21 cellular contexts compared by ENCODE assay signal in genomic region chr2:239468491-239469017, GRCh38.
"Had no signal": no experiment of that assay in that cellular context is flagged by ENCODE, and none has a peak within 500 bp of the region (broad histone marks: within the 10 kb centered on the region; RNA-seq: fewer than 3 reads in every experiment).

No MANE protein-coding gene starts in this region.

- H3K27me3 ChIP-seq: left lung had no signal

- ATAC-seq: activated CD8-positive, alpha-beta T cell treated with anti-CD3 and anti-CD28 coated beads for 36 hours; foreskin keratinocyte; left lung; natural killer cell treated with Interleukin-12 subunit alpha and Interleukin-12 subunit beta and Interleukin-15 and Interleukin-18, amount 100 ng/mL, for 72 hours had no signal

- H3K4me3 ChIP-seq: left lung had no signal

- H3K27me3 Mint-ChIP-seq: activated CD4-positive, alpha-beta T cell treated with anti-CD3 and anti-CD28 coated beads, Interleukin-2, amount 10 ng/mL, durations not matched to agents 7 days and 5 days; activated CD8-positive, alpha-beta T cell treated with anti-CD3 and anti-CD28 coated beads for 36 hours; activated naive CD4-positive, alpha-beta T cell treated with anti-CD3 and anti-CD28 coated beads, Interleukin-2, amount 50 U/mL, for 24 hours; brain had no signal

- H3K36me3 ChIP-seq: left lung, neutrophil, WERI-Rb-1 had no signal

- H3K4me1 ChIP-seq: foreskin keratinocyte, parathyroid adenoma had no signal

- H3K9ac ChIP-seq: parathyroid adenoma had no signal

- H3K9me3 ChIP-seq: left lung, neutrophil had no signal

- H2AFZ ChIP-seq: parathyroid adenoma had no signal

- DNase-seq: activated CD4-positive, alpha-beta T cell treated with anti-CD3 and anti-CD28 coated beads, Interleukin-2, amount 10 ng/mL, durations not matched to agents 7 days and 5 days; activated CD4-positive, CD25-positive, alpha-beta regulatory T cell treated with anti-CD3 and anti-CD28 coated beads, Interleukin-2, amount 50 U/mL, for 72 hours; activated CD8-positive, alpha-beta T cell treated with anti-CD3 and anti-CD28 coated beads for 36 hours; activated gamma-delta T cell; activated T-cell treated with anti-CD3 and anti-CD28 coated beads, Interleukin-2, amount 50 U/mL, for 48 hours; caudate nucleus; dermis blood vessel endothelial cell; effector CD8-positive, alpha-beta T cell; foreskin keratinocyte; kidney glomerular epithelial cell; midbrain; stimulated activated CD4-positive, alpha-beta T cell treated with anti-CD3 and anti-CD28 coated beads, Interleukin-4, amount 100 ng/mL, for 1 hour; stimulated activated naive CD4-positive, alpha-beta T cell treated with Interleukin-2 at 50 U/mL for 16 hours; T-helper 1 cell; WERI-Rb-1 had no signal

- H3K9me3 Mint-ChIP-seq: activated CD4-positive, alpha-beta T cell treated with anti-CD3 and anti-CD28 coated beads, Interleukin-2, amount 10 ng/mL, durations not matched to agents 7 days and 5 days; activated CD8-positive, alpha-beta T cell treated with anti-CD3 and anti-CD28 coated beads for 36 hours; activated naive CD4-positive, alpha-beta T cell treated with anti-CD3 and anti-CD28 coated beads, Interleukin-2, amount 50 U/mL, for 24 hours; natural killer cell treated with Interleukin-12 subunit alpha and Interleukin-12 subunit beta and Interleukin-15 and Interleukin-18, amount 100 ng/mL, for 72 hours had no signal

- H3K4me1 Mint-ChIP-seq: activated CD4-positive, alpha-beta T cell treated with anti-CD3 and anti-CD28 coated beads, Interleukin-2, amount 10 ng/mL, durations not matched to agents 7 days and 5 days; activated naive CD4-positive, alpha-beta T cell treated with anti-CD3 and anti-CD28 coated beads, Interleukin-2, amount 50 U/mL, for 24 hours had no signal

- H3K36me3 Mint-ChIP-seq: activated naive CD4-positive, alpha-beta T cell treated with anti-CD3 and anti-CD28 coated beads, Interleukin-2, amount 50 U/mL, for 24 hours; brain; natural killer cell treated with Interleukin-12 subunit alpha and Interleukin-12 subunit beta and Interleukin-15 and Interleukin-18, amount 100 ng/mL, for 72 hours had no signal

- H3K27ac Mint-ChIP-seq: activated CD4-positive, alpha-beta T cell treated with anti-CD3 and anti-CD28 coated beads, Interleukin-2, amount 10 ng/mL, durations not matched to agents 7 days and 5 days; activated CD8-positive, alpha-beta T cell treated with anti-CD3 and anti-CD28 coated beads for 36 hours; activated naive CD4-positive, alpha-beta T cell treated with anti-CD3 and anti-CD28 coated beads, Interleukin-2, amount 50 U/mL, for 24 hours; brain; natural killer cell treated with Interleukin-12 subunit alpha and Interleukin-12 subunit beta and Interleukin-15 and Interleukin-18, amount 100 ng/mL, for 72 hours had no signal

- H3K4me3 Mint-ChIP-seq: activated CD4-positive, alpha-beta T cell treated with anti-CD3 and anti-CD28 coated beads, Interleukin-2, amount 10 ng/mL, durations not matched to agents 7 days and 5 days; activated CD8-positive, alpha-beta T cell treated with anti-CD3 and anti-CD28 coated beads for 36 hours; activated naive CD4-positive, alpha-beta T cell treated with anti-CD3 and anti-CD28 coated beads, Interleukin-2, amount 50 U/mL, for 24 hours; brain; natural killer cell treated with Interleukin-12 subunit alpha and Interleukin-12 subunit beta and Interleukin-15 and Interleukin-18, amount 100 ng/mL, for 72 hours had no signal

- H3K79me2 ChIP-seq: parathyroid adenoma had no signal

- H3K27ac ChIP-seq: foreskin keratinocyte, left lung, neutrophil, parathyroid adenoma, WERI-Rb-1 had no signal
